Comparison of ENCODE assay signal across 1 cellular context in genomic region chr18:2709316-2709715, GRCh38.
TF ChIP-seq lines count a peak whose summit lies in the region.

No MANE protein-coding gene starts in this region.

TF ChIP-seq in SK-N-SH, 30 proteins besides CTCF, POLR2A, EP300 and RAD21:
- TF ChIP-seq TCF12 (IDR thresholded peaks at IDR 0.05) (no peak), EZH2phosphoT487 (IDR thresholded peaks at IDR 0.05; ENCODE audit: borderline replicate concordance, low read depth) (no peak), FOSL2 (IDR thresholded peaks at IDR 0.05; ENCODE audit: borderline replicate concordance, low read depth) (no peak), CHD2 (IDR thresholded peaks at IDR 0.05; ENCODE audit: low read length, partially characterized antibody) (no peak), REST (IDR thresholded peaks at IDR 0.05; ENCODE audit: low read depth, low read length) (no peak), USF2 (IDR thresholded peaks at IDR 0.05; ENCODE audit: borderline replicate concordance, low read depth, low read length) (no peak), GATA2 (CRISPR knock-in tag; IDR thresholded peaks at IDR 0.05) (no peak), ELF1 (IDR thresholded peaks at IDR 0.05) (no peak), ZBTB33 (IDR thresholded peaks at IDR 0.05; ENCODE audit: borderline replicate concordance, low read depth) (no peak), POLR2AphosphoS5 (IDR thresholded peaks at IDR 0.05; ENCODE audit: low read depth, low read length) (no peak), FOXM1 (IDR thresholded peaks at IDR 0.05; ENCODE audit: low read depth) (no peak), RXRA (IDR thresholded peaks at IDR 0.05; ENCODE audit: borderline replicate concordance, low read depth) (no peak), IRF3 (IDR thresholded peaks at IDR 0.05; ENCODE audit: low read depth, low read length) (no peak), NRF1 (IDR thresholded peaks at IDR 0.05; ENCODE audit: low read depth, low read length) (no peak)
TF ChIP-seq in SK-N-SH: peak in this region for 0.
